Comparison of ENCODE assay signal across 26 cellular contexts in genomic region chr11:131595812-131596211, GRCh38.
"Had no signal": no experiment of that assay in that cellular context is flagged by ENCODE, and none has a peak within 500 bp of the region (broad histone marks: within the 10 kb centered on the region; RNA-seq: fewer than 3 reads in every experiment).

No MANE protein-coding gene starts in this region.

- DNase-seq: activated CD4-positive, alpha-beta T cell treated with anti-CD3 and anti-CD28 coated beads for 48 hours; activated CD4-positive, alpha-beta T cell treated with anti-CD3 and anti-CD28 coated beads, Interleukin-2, amount 50 U/mL, for 48 hours; activated CD8-positive, alpha-beta memory T cell treated with anti-CD3 and anti-CD28 coated beads for 24 hours; activated effector memory CD4-positive, alpha-beta T cell treated with anti-CD3 and anti-CD28 coated beads, Interleukin-2, amount 50 U/mL, for 16 hours; activated naive CD4-positive, alpha-beta T cell treated with anti-CD3 and anti-CD28 coated beads, Interleukin-2, amount 10 ng/mL, durations not matched to agents 7 days and 5 days; activated naive CD8-positive, alpha-beta T cell treated with anti-CD3 and anti-CD28 coated beads, Interleukin-2, amount 10 ng/mL, durations not matched to agents 7 days and 5 days; central memory CD4-positive, alpha-beta T cell; dermis blood vessel endothelial cell; effector memory CD4-positive, alpha-beta T cell; gastrocnemius medialis; left colon; midbrain; naive thymus-derived CD4-positive, alpha-beta T cell; ovary; sigmoid colon; small intestine; stimulated activated CD4-positive, alpha-beta T cell treated with anti-CD3 and anti-CD28 coated beads, Interleukin-4, amount 100 ng/mL, for 4 hours; stimulated activated CD8-positive, alpha-beta memory T cell treated with anti-CD3 and anti-CD28 coated beads, Interleukin-4, amount 100 ng/mL, for 48 hours; stimulated activated naive CD8-positive, alpha-beta T cell treated with anti-CD3 and anti-CD28 coated beads, Interleukin-15, amount 100 ng/mL, for 72 hours; T-helper 17 cell; T1000; WERI-Rb-1 had no signal

- H3K4me3 ChIP-seq: gastrocnemius medialis, hepatocyte, ovary, prostate gland, sigmoid colon, suprapubic skin, tibial nerve had no signal

- H3K27ac ChIP-seq: gastrocnemius medialis, hepatocyte, ovary, prostate gland, sigmoid colon, suprapubic skin, tibial nerve, WERI-Rb-1 had no signal

- H3K27me3 ChIP-seq: gastrocnemius medialis, ovary, sigmoid colon, suprapubic skin, tibial nerve had no signal
